ENCODE assay signal across 3 cellular contexts in the genomic region with DNA sequence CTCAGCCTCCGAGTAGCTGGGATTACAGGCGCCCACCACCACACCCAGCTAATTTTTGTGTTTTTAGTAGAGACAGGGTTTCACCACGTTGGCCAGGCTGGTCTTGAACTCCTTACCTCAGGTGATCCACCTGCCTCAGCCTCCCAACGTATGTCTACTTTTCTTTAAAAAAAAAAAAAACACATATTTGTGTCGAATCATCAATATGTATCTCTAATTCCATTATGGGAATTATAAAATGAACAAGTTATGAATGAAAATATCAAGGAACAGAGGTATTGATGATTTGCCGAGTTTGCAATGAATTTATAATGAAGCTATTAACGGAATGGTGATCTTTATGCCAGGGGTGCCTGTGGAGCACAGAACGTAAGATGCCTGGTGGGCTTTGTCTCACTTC.
A peak's percentile ranks its signal among the peaks of the same experiment; 100 is the strongest.
TF ChIP-seq lines count a peak whose summit lies in the region.

No MANE protein-coding gene starts in this region.

TF ChIP-seq in A549, 52 proteins besides CTCF, POLR2A, EP300 and RAD21:
- TF ChIP-seq MAFK (IDR thresholded peaks at IDR 0.05; ENCODE audit: partially characterized antibody): peak; percentile 68

TF ChIP-seq in K562, 482 proteins besides CTCF, POLR2A, EP300 and RAD21:
- peak; percentile 55; the same call in 1 of the 2 replicates for TF ChIP-seq C11orf30 (IDR thresholded peaks at IDR 0.05; ENCODE audit: low read depth)
- peak; percentile 45 for TF ChIP-seq MAFG (tag; conservative IDR thresholded peaks at IDR 0.05)
- TF ChIP-seq ZNF316 (IDR thresholded peaks at IDR 0.05): peak; percentile 83

TF ChIP-seq in HepG2, 621 proteins besides CTCF, POLR2A, EP300 and RAD21:
- TF ChIP-seq MAFK (conservative IDR thresholded peaks at IDR 0.05 in 1 of 2, IDR thresholded peaks at IDR 0.05 in 1 of 2; ENCODE audit: low read length in 2 of 2): 0 out of 4 replicates have a peak, but pooled peaks of 1 of the 2 experiments have one; percentile 4
- TF ChIP-seq MAFF (IDR thresholded peaks at IDR 0.05; ENCODE audit: low read depth, low read length): peak; percentile 17; the same call in 1 of the 2 replicates
